24 cellular contexts compared by ENCODE assay signal in genomic region chr5:137589185-137589584, GRCh38.
"Had no signal": no experiment of that assay in that cellular context is flagged by ENCODE, and none has a peak within 500 bp of the region (broad histone marks: within the 10 kb centered on the region; RNA-seq: fewer than 3 reads in every experiment).

No MANE protein-coding gene starts in this region.

- H3K36me3 ChIP-seq: ascending aorta, gastroesophageal sphincter, heart right ventricle, right lobe of liver, thyroid gland had no signal

- H3K9me3 ChIP-seq: right lobe of liver, thyroid gland had no signal

- H3K4me3 ChIP-seq: ascending aorta, dorsolateral prefrontal cortex, gastroesophageal sphincter, heart right ventricle, right lobe of liver, skin epidermis, thyroid gland had no signal

- ATAC-seq: activated CD8-positive, alpha-beta memory T cell treated with anti-CD3 and anti-CD28 coated beads, Interleukin-2, amount 10 ng/mL, durations not matched to agents 7 days and 5 days; gastroesophageal sphincter; heart right ventricle; left colon; right lobe of liver; T-helper 17 cell had no signal

- H3K27me3 ChIP-seq: ascending aorta, right lobe of liver, thyroid gland had no signal

- H3K4me1 ChIP-seq: ascending aorta, gastroesophageal sphincter, heart right ventricle, parathyroid adenoma, right lobe of liver, thyroid gland had no signal

- H3K27ac ChIP-seq: ascending aorta, dorsolateral prefrontal cortex, epithelial cell of prostate, gastroesophageal sphincter, heart right ventricle, parathyroid adenoma, right lobe of liver, skin epidermis, thyroid gland had no signal

- DNase-seq: activated B cell treated with CpG ODN at 0.5 μM for 24 hours; activated CD4-positive, alpha-beta memory T cell treated with anti-CD3 and anti-CD28 coated beads for 36 hours; activated CD4-positive, alpha-beta T cell treated with anti-CD3 and anti-CD28 coated beads for 4 hours; activated CD8-positive, alpha-beta memory T cell treated with anti-CD3 and anti-CD28 coated beads, Interleukin-2, amount 10 ng/mL, durations not matched to agents 7 days and 5 days; activated effector memory CD4-positive, alpha-beta T cell treated with anti-CD3 and anti-CD28 coated beads, Interleukin-2, amount 50 U/mL, for 16 hours; activated naive CD4-positive, alpha-beta T cell treated with anti-CD3 and anti-CD28 coated beads, Interleukin-2, amount 10 ng/mL, durations not matched to agents 7 days and 5 days; activated T-cell treated with anti-CD3 and anti-CD28 coated beads for 4 hours; central memory CD4-positive, alpha-beta T cell; dorsolateral prefrontal cortex; endodermal cell; heart right ventricle; islet precursor cell; left colon; mesenchymal stem cell; right lobe of liver; stimulated activated CD4-positive, alpha-beta T cell treated with anti-CD3 and anti-CD28 coated beads, Interleukin-1b, Interleukin-23, amount 100 ng/mL, for 48 hours; substantia nigra; T-helper 17 cell; thyroid gland had no signal
